8 cellular contexts compared by ENCODE assay signal in the genomic region with DNA sequence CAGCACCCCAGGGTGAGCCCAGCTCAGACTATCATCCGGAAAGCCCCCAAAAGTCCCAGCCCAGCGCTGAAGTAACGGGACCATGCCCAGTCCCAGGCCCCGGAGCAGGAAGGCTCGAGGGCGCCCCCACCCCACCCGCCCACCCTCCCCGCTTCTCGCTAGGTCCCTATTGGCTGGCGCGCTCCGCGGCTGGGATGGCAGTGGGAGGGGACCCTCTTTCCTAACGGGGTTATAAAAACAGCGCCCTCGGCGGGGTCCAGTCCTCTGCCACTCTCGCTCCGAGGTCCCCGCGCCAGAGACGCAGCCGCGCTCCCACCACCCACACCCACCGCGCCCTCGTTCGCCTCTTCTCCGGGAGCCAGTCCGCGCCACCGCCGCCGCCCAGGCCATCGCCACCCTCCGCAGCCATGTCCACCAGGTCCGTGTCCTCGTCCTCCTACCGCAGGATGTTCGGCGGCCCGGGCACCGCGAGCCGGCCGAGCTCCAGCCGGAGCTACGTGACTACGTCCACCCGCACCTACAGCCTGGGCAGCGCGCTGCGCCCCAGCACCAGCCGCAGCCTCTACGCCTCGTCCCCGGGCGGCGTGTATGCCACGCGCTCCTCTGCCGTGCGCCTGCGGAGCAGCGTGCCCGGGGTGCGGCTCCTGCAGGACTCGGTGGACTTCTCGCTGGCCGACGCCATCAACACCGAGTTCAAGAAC. TPM values are rescaled to one million over a fixed set of nuclear protein-coding genes. Genes with fewer than 3 reads are reported as not detected.
DNase-seq lines count a peak whose midpoint lies in the region; ATAC-seq and TF ChIP-seq lines count a peak whose summit lies in the region.

No MANE protein-coding gene starts in this region.

- CTCF ChIA-PET in mammary epithelial cell (lab: Charles Lee; ENCODE audit: low non-redundant PET) = no interaction called here

- peak overlapping the region; percentile 93 for H3K4me2 ChIP-seq in mammary epithelial cell (ENCODE audit: insufficient read depth, low read depth, low read length)

- H2AFZ ChIP-seq in mammary epithelial cell (ENCODE audit: low read depth, low read length) = peak overlapping the region; percentile 63

- peaks cover 70% of the 10 kb centered on the region for H3K79me2 ChIP-seq in mammary epithelial cell (ENCODE audit: insufficient read depth, low read length)

- dilution Hi-C loops in mammary epithelial cell (cut with HindIII; ENCODE audit: low sequenced_read_pairs) = loop anchor here (25.0 kb wide), 1 partner anchor 367 kb away; no protein-coding TSS in a partner anchor

- TSS peak; percentile 66 for BruUV-seq in mammary epithelial cell (replicated peaks; lab: Mats Ljungman, UMichigan)

- DNase-seq in NCI-H82 (lab: John Stamatoyannopoulos, UW) (peak; percentile 7), NCI-H82 treated with DMSO at 0.1 percent for 48 hours (lab: John Stamatoyannopoulos, UW; ENCODE audit: unreplicated experiment) (no peak), HK-2 (ENCODE audit: unreplicated experiment) (peak; percentile 90), WERI-Rb-1 (peak; percentile 19), mammary epithelial cell (peak; percentile 76), kidney epithelial cell (ENCODE audit: low read depth) (no peak)
- DNase-seq in stimulated activated CD4-positive, alpha-beta T cell treated with anti-CD3 and anti-CD28 coated beads, Interleukin-1b, Interleukin-23, amount 100 ng/mL, for 48 hours = peak; percentile 55

- WGBS in mammary epithelial cell (ENCODE audit: low coverage, missing lambda C conversion rate) = 2% methylated on average over 37 of the region's 72 CpGs

- no peak for ATAC-seq in GM18519 (IDR thresholded peaks at IDR 0.05; ENCODE audit: low FRiP score, unreplicated experiment)

- in situ Hi-C loops in mammary epithelial cell (cut with MboI; ENCODE audit: low sequenced_read_pairs in 2 of 2) = no loop called here

- H3K27ac ChIP-seq in WERI-Rb-1 = no peak overlapping the region
- peak overlapping the region; percentile 93 for H3K27ac ChIP-seq in mammary epithelial cell (ENCODE audit: insufficient read depth, low read depth, low read length)

- no peaks in the 10 kb centered on the region for H4K20me1 ChIP-seq in mammary epithelial cell (ENCODE audit: insufficient read depth, low read length)

- peak overlapping the region; percentile 96 for H3K9ac ChIP-seq in mammary epithelial cell (ENCODE audit: insufficient read depth, low read length)

- peak overlapping the region; percentile 74 for H3K4me3 ChIP-seq in WERI-Rb-1 (ENCODE audit: low read depth, low read length)
- peak overlapping the region; percentile 70 to 89 (median 81) for H3K4me3 ChIP-seq in mammary epithelial cell (replicated peaks in 1 of 3; ENCODE audit: insufficient read depth in 1 of 3, low read depth in 2 of 3, low read length in 3 of 3)
- peak overlapping the region; percentile 94 for H3K4me3 ChIP-seq in kidney epithelial cell (ENCODE audit: low read depth, low read length)

- no peaks in the 10 kb centered on the region for H3K36me3 ChIP-seq in WERI-Rb-1
- peaks cover 19% of the 10 kb centered on the region for H3K36me3 ChIP-seq in mammary epithelial cell (ENCODE audit: insufficient read depth, low read length)
- peaks cover 2% of the 10 kb centered on the region for H3K36me3 ChIP-seq in kidney epithelial cell (ENCODE audit: control insufficient read depth, insufficient read depth, low read length)

- intact Hi-C loops in mammary epithelial cell (cut with micrococcal nuclease) = loop anchor here (5.0 kb wide), 2 partner anchors 152 to 167 kb away; no protein-coding TSS in a partner anchor

- TF ChIP-seq CTCF in WERI-Rb-1 (IDR thresholded peaks at IDR 0.05; ENCODE audit: low read depth, low read length) (no peak), mammary epithelial cell (conservative IDR thresholded peaks at IDR 0.05 in 1 of 2, IDR thresholded peaks at IDR 0.05 in 1 of 2; ENCODE audit: extremely low read depth in 1 of 2, insufficient read depth in 1 of 2, low read depth in 1 of 2, low read length in 2 of 2) (no peak), kidney epithelial cell (IDR thresholded peaks at IDR 0.05; ENCODE audit: insufficient read depth, low read length, poor library complexity, severe bottlenecking) (no peak)

- peaks cover 29% of the 10 kb centered on the region for H3K4me1 ChIP-seq in mammary epithelial cell (ENCODE audit: insufficient read depth, low read length)

- H3K9me3 ChIP-seq in WERI-Rb-1 (ENCODE audit: severe bottlenecking) (no peaks in the 10 kb centered on the region), mammary epithelial cell (replicated peaks; ENCODE audit: insufficient read depth, low read length) (no peaks in the 10 kb centered on the region)

- no peaks in the 10 kb centered on the region for H3K27me3 ChIP-seq in WERI-Rb-1 (ENCODE audit: insufficient read depth, low read depth, severe bottlenecking)
- no peaks in the 10 kb centered on the region for H3K27me3 ChIP-seq in mammary epithelial cell (ENCODE audit: insufficient read depth, low read length)
- H3K27me3 ChIP-seq in kidney epithelial cell (ENCODE audit: control insufficient read depth, insufficient read depth, low read length) = no peaks in the 10 kb centered on the region

RNA-seq across cellular contexts. Expression of a gene that starts 1.1 kb away (rescaled TPM):
- total RNA-seq in mammary epithelial cell (1,000 to 10,000 TPM; 1,327 to 1,978 TPM), kidney epithelial cell (5,277 and 5,556 TPM in 2 replicates)
- 1,682 TPM for polyA plus RNA-seq in mammary epithelial cell
- 2,334 TPM for polyA minus RNA-seq in mammary epithelial cell

RNA-seq across cellular contexts. Expression of a gene that starts 27.7 kb away (rescaled TPM):
- total RNA-seq in mammary epithelial cell (1 to 10 TPM; 3.5 to 6.2 TPM), kidney epithelial cell (6.3 and 7.4 TPM in 2 replicates)
- 2.4 TPM for polyA plus RNA-seq in mammary epithelial cell
- polyA minus RNA-seq in mammary epithelial cell = 0.26 TPM

Comparison
In these comparisons a context has a peak if more than half of its experiments do, and no peak if none do; other contexts are left out.
1. DNase-seq: peak in NCI-H82 (single experiment), HK-2 (single experiment), WERI-Rb-1 (single experiment), mammary epithelial cell (single experiment) and stimulated activated CD4-positive, alpha-beta T cell treated with anti-CD3 and anti-CD28 coated beads, Interleukin-1b, Interleukin-23, amount 100 ng/mL, for 48 hours (single experiment); none in NCI-H82 treated with DMSO at 0.1 percent for 48 hours (single experiment) and kidney epithelial cell (single experiment).
2. Peak in every context shown above with its lines, with median percentiles within 50 percentile points of each other: H3K4me3 ChIP-seq.